Comparison of ENCODE assay signal across 8 cellular contexts in genomic region chr6:33620158-33620583, GRCh38. TPM values are rescaled to one million over a fixed set of nuclear protein-coding genes. Genes with fewer than 3 reads are reported as not detected.
A peak's percentile ranks its signal among the peaks of the same experiment; 100 is the strongest.
DNase-seq lines count a peak whose midpoint lies in the region; ATAC-seq lines count a peak whose summit lies in the region.

No MANE protein-coding gene starts in this region.

- H3K27ac Mint-ChIP-seq in activated CD4-positive, alpha-beta memory T cell treated with anti-CD3 and anti-CD28 coated beads for 36 hours = peak overlapping the region; percentile 81
- H3K27ac Mint-ChIP-seq in naive B cell = peak overlapping the region; percentile 68 to 98 (median 96)

- H3K9me3 Mint-ChIP-seq in activated CD4-positive, alpha-beta memory T cell treated with anti-CD3 and anti-CD28 coated beads for 36 hours = no peaks in the 10 kb centered on the region
- H3K9me3 Mint-ChIP-seq in naive B cell = no peaks in the 10 kb centered on the region

- peaks cover 20% of the 10 kb centered on the region for H3K36me3 Mint-ChIP-seq in activated CD4-positive, alpha-beta memory T cell treated with anti-CD3 and anti-CD28 coated beads for 36 hours
- H3K36me3 Mint-ChIP-seq in naive B cell = no peaks in the 10 kb centered on the region

- intact Hi-C loops in activated CD4-positive, alpha-beta memory T cell treated with anti-CD3 and anti-CD28 coated beads for 36 hours (cut with micrococcal nuclease) = loop anchor here (2.0 kb wide), 2 partner anchors 35 to 75 kb away; no protein-coding TSS in a partner anchor

- peak; percentile 38 for DNase-seq in COLO668 (lab: John Stamatoyannopoulos, UW; ENCODE audit: unreplicated experiment)
- peak; percentile 57 for DNase-seq in KBM-7
- DNase-seq in activated CD4-positive, alpha-beta memory T cell treated with anti-CD3 and anti-CD28 coated beads for 36 hours = peak; percentile 59
- DNase-seq in epithelial cell of prostate (ENCODE audit: low read depth, low spot score) = no peak
- peak; percentile 30 for DNase-seq in naive B cell
- no peak for DNase-seq in NCI-H2227 (lab: John Stamatoyannopoulos, UW; ENCODE audit: unreplicated experiment)
- no peak for DNase-seq in putamen (ENCODE audit: low spot score)

- H3K4me3 Mint-ChIP-seq in activated CD4-positive, alpha-beta memory T cell treated with anti-CD3 and anti-CD28 coated beads for 36 hours = peak overlapping the region; percentile 90
- peak overlapping the region; percentile 80 to 97 (median 95) for H3K4me3 Mint-ChIP-seq in naive B cell

- POLR2A ChIA-PET in activated CD4-positive, alpha-beta memory T cell treated with anti-CD3 and anti-CD28 coated beads for 36 hours (lab: Charles Lee) = interaction anchor here (0.6 to 2.8 kb wide), 7 partner anchors 12 to 406 kb away, joined by 3 to 20 read pairs (median 9); partner anchors contain the start of genes BAK1 and UQCC2

- peak overlapping the region; percentile 97 for H3K27ac ChIP-seq in epithelial cell of prostate

- CTCF ChIA-PET in activated CD4-positive, alpha-beta memory T cell treated with anti-CD3 and anti-CD28 coated beads for 36 hours (lab: Charles Lee) = interaction anchor here (0.7 to 5.3 kb wide), 6 partner anchors 13 to 166 kb away, joined by 3 to 31 read pairs (median 7); partner anchors contain the start of genes BAK1 and ZBTB9

- no peaks in the 10 kb centered on the region for H3K27me3 Mint-ChIP-seq in activated CD4-positive, alpha-beta memory T cell treated with anti-CD3 and anti-CD28 coated beads for 36 hours
- H3K27me3 Mint-ChIP-seq in naive B cell = no peaks in the 10 kb centered on the region

- ATAC-seq in naive B cell (ENCODE audit: low read depth in 2 of 2) = peak; percentile 9 to 11
- no peak for ATAC-seq in GM18909 (IDR thresholded peaks at IDR 0.05; ENCODE audit: poor library complexity, unreplicated experiment)

- peaks cover 38% of the 10 kb centered on the region for H3K4me1 Mint-ChIP-seq in activated CD4-positive, alpha-beta memory T cell treated with anti-CD3 and anti-CD28 coated beads for 36 hours (ENCODE audit: low read depth)
- H3K4me1 Mint-ChIP-seq in naive B cell = peaks cover 43 to 47% (median 45%) of the 10 kb centered on the region in 3 donors

- in situ Hi-C loops in KBM-7 (cut with MboI; ENCODE audit: low pct_unique_long_range_greater_than_20kb, low sequenced_read_pairs) = no loop called here

RNA-seq across cellular contexts. Expression of gene ITPR3, which starts 1.0 kb away (rescaled TPM):
- total RNA-seq in activated CD4-positive, alpha-beta memory T cell treated with anti-CD3 and anti-CD28 coated beads for 36 hours = 10 to 100 TPM; 41.6 to 45.6 TPM
- 1 to 10 TPM in 4 of 6 donors, under 1 TPM in 2; 0.22 to 6.4 (median 1.7) TPM for polyA plus RNA-seq in naive B cell (ENCODE audit: low read depth in 6 of 6)

RNA-seq across cellular contexts. Expression of gene BAK1, which starts 40.1 kb away (rescaled TPM):
- total RNA-seq in activated CD4-positive, alpha-beta memory T cell treated with anti-CD3 and anti-CD28 coated beads for 36 hours = 10 to 100 TPM; 56.3 to 57.7 TPM
- 10 to 100 TPM; 11.7 to 22.6 (median 13.6) TPM for polyA plus RNA-seq in naive B cell (ENCODE audit: low read depth in 6 of 6)

Comparison
In these comparisons a context has a peak if more than half of its experiments do, and no peak if none do; other contexts are left out.
1. DNase-seq: peak in COLO668 (single experiment), KBM-7 (single experiment), activated CD4-positive, alpha-beta memory T cell treated with anti-CD3 and anti-CD28 coated beads for 36 hours (single experiment) and naive B cell (single experiment); none in epithelial cell of prostate (single experiment), NCI-H2227 (single experiment) and putamen (single experiment).